In genomic region chr11:650482-650881, GRCh38 we compare ENCODE assay signal across 25 cellular contexts. TPM values are rescaled to one million over a fixed set of nuclear protein-coding genes. Genes with fewer than 3 reads are reported as not detected.
"Had no signal": no experiment of that assay in that cellular context is flagged by ENCODE, and none has a peak within 500 bp of the region (broad histone marks: within the 10 kb centered on the region; RNA-seq: fewer than 3 reads in every experiment).

No MANE protein-coding gene starts in this region.

- H3K9me3 Mint-ChIP-seq: activated CD4-positive, alpha-beta memory T cell treated with anti-CD3 and anti-CD28 coated beads, Interleukin-2, amount 10 ng/mL, durations not matched to agents 7 days and 5 days; activated naive CD4-positive, alpha-beta T cell treated with anti-CD3 and anti-CD28 coated beads, Interleukin-2, amount 10 ng/mL, durations not matched to agents 7 days and 5 days; immature natural killer cell; naive thymus-derived CD4-positive, alpha-beta T cell; neural crest cell had no signal

- DNase-seq: activated CD4-positive, alpha-beta memory T cell treated with anti-CD3 and anti-CD28 coated beads, Interleukin-2, amount 10 ng/mL, durations not matched to agents 7 days and 5 days; activated CD4-positive, alpha-beta T cell treated with anti-CD3 and anti-CD28 coated beads for 48 hours; activated CD4-positive, CD25-positive, alpha-beta regulatory T cell; activated effector memory CD4-positive, alpha-beta T cell treated with anti-CD3 and anti-CD28 coated beads, Interleukin-2, amount 50 U/mL, for 16 hours; activated naive CD4-positive, alpha-beta T cell treated with anti-CD3 and anti-CD28 coated beads, Interleukin-2, amount 10 ng/mL, durations not matched to agents 7 days and 5 days; cerebellar nuclear complex; foreskin keratinocyte; immature natural killer cell; lower lobe of right lung; mesendoderm; naive thymus-derived CD4-positive, alpha-beta T cell; occipital lobe; posterior cingulate gyrus; sigmoid colon; stimulated activated CD4-positive, alpha-beta T cell treated with anti-CD3 and anti-CD28 coated beads, Interleukin-2, amount 100 ng/mL, for 48 hours; stimulated activated naive CD4-positive, alpha-beta T cell; T-helper 17 cell; upper lobe of right lung had no signal

- H3K9me3 ChIP-seq: esophagus muscularis mucosa, lower lobe of right lung, sigmoid colon, upper lobe of right lung had no signal

- H3K27ac Mint-ChIP-seq: activated CD4-positive, alpha-beta memory T cell treated with anti-CD3 and anti-CD28 coated beads, Interleukin-2, amount 10 ng/mL, durations not matched to agents 7 days and 5 days; activated naive CD4-positive, alpha-beta T cell treated with anti-CD3 and anti-CD28 coated beads, Interleukin-2, amount 10 ng/mL, durations not matched to agents 7 days and 5 days; immature natural killer cell; naive thymus-derived CD4-positive, alpha-beta T cell; T-helper 17 cell had no signal

- H3K27me3 Mint-ChIP-seq: activated CD4-positive, alpha-beta memory T cell treated with anti-CD3 and anti-CD28 coated beads, Interleukin-2, amount 10 ng/mL, durations not matched to agents 7 days and 5 days; activated naive CD4-positive, alpha-beta T cell treated with anti-CD3 and anti-CD28 coated beads, Interleukin-2, amount 10 ng/mL, durations not matched to agents 7 days and 5 days; naive thymus-derived CD4-positive, alpha-beta T cell; T-helper 17 cell had no signal

- H3K27me3 ChIP-seq: esophagus muscularis mucosa, foreskin keratinocyte, sigmoid colon, upper lobe of right lung had no signal

- H3K4me3 ChIP-seq: coronary artery, esophagus muscularis mucosa, lower lobe of right lung, sigmoid colon, upper lobe of right lung had no signal

- H3K4me1 Mint-ChIP-seq: activated CD4-positive, alpha-beta memory T cell treated with anti-CD3 and anti-CD28 coated beads, Interleukin-2, amount 10 ng/mL, durations not matched to agents 7 days and 5 days; immature natural killer cell; neural crest cell had no signal

- H3K4me3 Mint-ChIP-seq: activated CD4-positive, alpha-beta memory T cell treated with anti-CD3 and anti-CD28 coated beads, Interleukin-2, amount 10 ng/mL, durations not matched to agents 7 days and 5 days; activated naive CD4-positive, alpha-beta T cell treated with anti-CD3 and anti-CD28 coated beads, Interleukin-2, amount 10 ng/mL, durations not matched to agents 7 days and 5 days; immature natural killer cell; naive thymus-derived CD4-positive, alpha-beta T cell; neural crest cell; T-helper 17 cell had no signal

- ATAC-seq: foreskin keratinocyte; left lobe of liver; lower lobe of right lung; naive thymus-derived CD4-positive, alpha-beta T cell; T-helper 17 cell; upper lobe of right lung had no signal

RNA-seq across cellular contexts. Expression of gene DRD4, which starts 13.4 kb away (rescaled TPM):
- total RNA-seq: foreskin keratinocyte had no signal

RNA-seq across cellular contexts. Expression of gene SCT, which starts 23.5 kb away (rescaled TPM):
- total RNA-seq: activated CD4-positive, alpha-beta memory T cell treated with anti-CD3 and anti-CD28 coated beads, Interleukin-2, amount 10 ng/mL, durations not matched to agents 7 days and 5 days; esophagus muscularis mucosa; foreskin keratinocyte; lower lobe of right lung; mucosa of gallbladder; naive thymus-derived CD4-positive, alpha-beta T cell; neural crest cell; occipital lobe; renal cortical epithelial cell; sigmoid colon; subcutaneous adipose tissue; T-helper 17 cell; upper lobe of right lung had no signal

RNA-seq across cellular contexts. Expression of gene CDHR5, which starts 25.7 kb away (rescaled TPM):
- total RNA-seq: activated CD4-positive, alpha-beta memory T cell treated with anti-CD3 and anti-CD28 coated beads, Interleukin-2, amount 10 ng/mL, durations not matched to agents 7 days and 5 days; foreskin keratinocyte; lower lobe of right lung; naive thymus-derived CD4-positive, alpha-beta T cell; neural crest cell; occipital lobe; subcutaneous adipose tissue; T-helper 17 cell; upper lobe of right lung had no signal
